In genomic region chr1:62852253-62852652, GRCh38 we compare ENCODE assay signal across 23 cellular contexts.
"Had no signal": no experiment of that assay in that cellular context is flagged by ENCODE, and none has a peak within 500 bp of the region (broad histone marks: within the 10 kb centered on the region; RNA-seq: fewer than 3 reads in every experiment).

No MANE protein-coding gene starts in this region.

- H3K27ac ChIP-seq: hepatocyte, left ventricle myocardium inferior, ovary, prostate gland, sigmoid colon, spleen, tibial nerve, uterus had no signal

- H3K4me1 ChIP-seq: left ventricle myocardium inferior, prostate gland, sigmoid colon, spleen, tibial nerve, uterus had no signal

- H3K27me3 ChIP-seq: hepatocyte, ovary, sigmoid colon, spleen, tibial nerve, uterus had no signal

- FAIRE-seq: small intestine had no signal

- DNase-seq: islet precursor cell; left ventricle myocardium inferior; mesendoderm; naive B cell; natural killer cell; ovary; retina; right cardiac atrium; sigmoid colon; small intestine; spleen; stimulated activated CD4-positive, alpha-beta T cell treated with anti-CD3 and anti-CD28 coated beads, Interleukin-4, amount 100 ng/mL, for 24 hours; stimulated activated naive CD4-positive, alpha-beta T cell treated with Interleukin-2 at 50 U/mL for 16 hours; stimulated activated naive CD8-positive, alpha-beta T cell treated with anti-CD3 and anti-CD28 coated beads, Interleukin-15, amount 100 ng/mL, for 72 hours; substantia nigra; uterus had no signal

- H3K4me2 ChIP-seq: hepatocyte had no signal

- H3K4me1 Mint-ChIP-seq: natural killer cell; stimulated activated effector memory CD8-positive, alpha-beta T cell treated with anti-CD3 and anti-CD28 coated beads, Interleukin-12 subunit alpha, Interleukin-12 subunit beta, amount 100 ng/mL, for 72 hours; stimulated activated naive CD8-positive, alpha-beta T cell treated with anti-CD3 and anti-CD28 coated beads, Interleukin-15, amount 100 ng/mL, for 72 hours had no signal

- H3K4me3 ChIP-seq: hepatocyte, left ventricle myocardium inferior, lung, ovary, prostate gland, sigmoid colon, spleen, tibial nerve, uterus had no signal

- ATAC-seq: natural killer cell; right cardiac atrium; stimulated activated effector memory CD8-positive, alpha-beta T cell treated with anti-CD3 and anti-CD28 coated beads, Interleukin-12 subunit alpha, Interleukin-12 subunit beta, amount 100 ng/mL, for 72 hours; stimulated activated naive CD8-positive, alpha-beta T cell treated with anti-CD3 and anti-CD28 coated beads, Interleukin-15, amount 100 ng/mL, for 72 hours had no signal

- H2AFZ ChIP-seq: hepatocyte had no signal

- H3K4me3 Mint-ChIP-seq: mesothelial cell of epicardium; naive B cell; natural killer cell; stimulated activated effector memory CD8-positive, alpha-beta T cell treated with anti-CD3 and anti-CD28 coated beads, Interleukin-12 subunit alpha, Interleukin-12 subunit beta, amount 100 ng/mL, for 72 hours; stimulated activated naive CD8-positive, alpha-beta T cell treated with anti-CD3 and anti-CD28 coated beads, Interleukin-15, amount 100 ng/mL, for 72 hours; type B pancreatic cell had no signal

- H3K27ac Mint-ChIP-seq: mesothelial cell of epicardium; natural killer cell; stimulated activated effector memory CD8-positive, alpha-beta T cell treated with anti-CD3 and anti-CD28 coated beads, Interleukin-12 subunit alpha, Interleukin-12 subunit beta, amount 100 ng/mL, for 72 hours; type B pancreatic cell had no signal

- H3K79me2 ChIP-seq: hepatocyte had no signal

- H3K27me3 Mint-ChIP-seq: naive B cell; stimulated activated naive CD8-positive, alpha-beta T cell treated with anti-CD3 and anti-CD28 coated beads, Interleukin-15, amount 100 ng/mL, for 72 hours; type B pancreatic cell had no signal

- H3K9me3 Mint-ChIP-seq: naive B cell; natural killer cell; stimulated activated effector memory CD8-positive, alpha-beta T cell treated with anti-CD3 and anti-CD28 coated beads, Interleukin-12 subunit alpha, Interleukin-12 subunit beta, amount 100 ng/mL, for 72 hours; stimulated activated naive CD8-positive, alpha-beta T cell treated with anti-CD3 and anti-CD28 coated beads, Interleukin-15, amount 100 ng/mL, for 72 hours; type B pancreatic cell had no signal

- H3K9me3 ChIP-seq: left ventricle myocardium inferior, ovary, prostate gland, sigmoid colon, spleen, tibial nerve, uterus had no signal

- H3K36me3 ChIP-seq: ovary, prostate gland, uterus had no signal

- H3K36me3 Mint-ChIP-seq: natural killer cell; stimulated activated effector memory CD8-positive, alpha-beta T cell treated with anti-CD3 and anti-CD28 coated beads, Interleukin-12 subunit alpha, Interleukin-12 subunit beta, amount 100 ng/mL, for 72 hours had no signal
